In the genomic region with DNA sequence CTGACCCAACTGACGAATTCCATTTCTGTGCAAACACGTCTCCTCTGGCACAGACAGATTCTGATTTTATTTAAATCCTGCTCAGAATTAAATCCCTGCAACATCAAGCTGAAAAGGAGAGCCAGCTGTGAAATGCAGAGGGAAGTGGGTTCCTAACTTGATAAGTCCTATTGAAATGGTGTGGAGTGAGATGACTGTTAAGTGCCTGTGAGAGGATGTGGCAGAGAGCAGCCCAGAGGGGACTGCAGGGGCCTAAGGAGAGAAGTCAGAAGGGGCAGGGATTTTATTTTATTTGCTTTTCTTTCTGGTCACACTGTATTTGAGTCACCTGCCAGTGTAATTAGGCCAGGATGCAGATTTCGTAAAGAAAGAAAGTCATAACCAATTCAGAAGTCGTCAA, we compare ENCODE assay signal across 21 cellular contexts.
"Had no signal": no experiment of that assay in that cellular context is flagged by ENCODE, and none has a peak within 500 bp of the region (broad histone marks: within the 10 kb centered on the region; RNA-seq: fewer than 3 reads in every experiment).

No MANE protein-coding gene starts in this region.

- DNase-seq: activated CD4-positive, alpha-beta T cell treated with anti-CD3 and anti-CD28 coated beads, Interleukin-2, amount 10 ng/mL, durations not matched to agents 24 days and 14 days; activated CD8-positive, alpha-beta T cell treated with anti-CD3 and anti-CD28 coated beads for 36 hours; activated naive CD4-positive, alpha-beta T cell treated with Interleukin-2 at 50 U/mL for 16 hours; activated naive CD8-positive, alpha-beta T cell treated with anti-CD3 and anti-CD28 coated beads, Interleukin-2, amount 10 ng/mL, durations not matched to agents 7 days and 5 days; activated T-cell treated with anti-CD3 and anti-CD28 coated beads, Interleukin-2, amount 50 U/mL, for 24 hours; amygdala; caudate nucleus; erythroblast; head of caudate nucleus; immature natural killer cell; kidney glomerular epithelial cell; left ventricle myocardium inferior; mammary epithelial cell; stimulated activated naive CD4-positive, alpha-beta T cell treated with Interleukin-2 at 50 U/mL for 16 hours; T-helper 9 cell; tibial artery; uterus had no signal

- H3K9me3 Mint-ChIP-seq: activated CD4-positive, alpha-beta T cell treated with anti-CD3 and anti-CD28 coated beads, Interleukin-2, amount 10 ng/mL, durations not matched to agents 24 days and 14 days; activated CD8-positive, alpha-beta T cell treated with anti-CD3 and anti-CD28 coated beads for 36 hours; activated naive CD8-positive, alpha-beta T cell treated with anti-CD3 and anti-CD28 coated beads, Interleukin-2, amount 10 ng/mL, durations not matched to agents 7 days and 5 days; activated T-cell treated with anti-CD3 and anti-CD28 coated beads, Interleukin-2, amount 50 U/mL, for 24 hours; activated T-helper 2 cell treated with anti-CD3 and anti-CD28 coated beads, Interferon-gamma antibody, Interleukin-2, Interleukin-4, amounts not matched to agents 10 μg/mL and 5 μg/mL and 100 μg/mL, durations not matched to agents 14 hours and 24 hours and 36 hours had no signal

- H3K27me3 Mint-ChIP-seq: activated CD4-positive, alpha-beta T cell treated with anti-CD3 and anti-CD28 coated beads, Interleukin-2, amount 10 ng/mL, durations not matched to agents 24 days and 14 days; activated CD8-positive, alpha-beta T cell treated with anti-CD3 and anti-CD28 coated beads for 36 hours; activated naive CD8-positive, alpha-beta T cell treated with anti-CD3 and anti-CD28 coated beads, Interleukin-2, amount 10 ng/mL, durations not matched to agents 7 days and 5 days; activated T-cell treated with anti-CD3 and anti-CD28 coated beads, Interleukin-2, amount 50 U/mL, for 24 hours; progenitor cell of endocrine pancreas had no signal

- FAIRE-seq: frontal cortex had no signal

- H3K4me1 Mint-ChIP-seq: activated CD4-positive, alpha-beta T cell treated with anti-CD3 and anti-CD28 coated beads, Interleukin-2, amount 10 ng/mL, durations not matched to agents 24 days and 14 days; activated naive CD8-positive, alpha-beta T cell treated with anti-CD3 and anti-CD28 coated beads, Interleukin-2, amount 10 ng/mL, durations not matched to agents 7 days and 5 days; immature natural killer cell had no signal

- H3K27me3 ChIP-seq: tibial artery, uterus had no signal

- H3K4me1 ChIP-seq: left ventricle myocardium inferior, tibial artery, uterus had no signal

- H3K36me3 ChIP-seq: left ventricle myocardium inferior, tibial artery, uterus had no signal

- ATAC-seq: activated CD8-positive, alpha-beta T cell treated with anti-CD3 and anti-CD28 coated beads for 36 hours had no signal

- H3K27ac Mint-ChIP-seq: activated CD4-positive, alpha-beta T cell treated with anti-CD3 and anti-CD28 coated beads, Interleukin-2, amount 10 ng/mL, durations not matched to agents 24 days and 14 days; activated CD8-positive, alpha-beta T cell treated with anti-CD3 and anti-CD28 coated beads for 36 hours; activated naive CD8-positive, alpha-beta T cell treated with anti-CD3 and anti-CD28 coated beads, Interleukin-2, amount 10 ng/mL, durations not matched to agents 7 days and 5 days; activated T-cell treated with anti-CD3 and anti-CD28 coated beads, Interleukin-2, amount 50 U/mL, for 24 hours; activated T-helper 2 cell treated with anti-CD3 and anti-CD28 coated beads, Interferon-gamma antibody, Interleukin-2, Interleukin-4, amounts not matched to agents 10 μg/mL and 5 μg/mL and 100 μg/mL, durations not matched to agents 14 hours and 24 hours and 36 hours; immature natural killer cell; progenitor cell of endocrine pancreas had no signal

- H3K36me3 Mint-ChIP-seq: activated naive CD8-positive, alpha-beta T cell treated with anti-CD3 and anti-CD28 coated beads, Interleukin-2, amount 10 ng/mL, durations not matched to agents 7 days and 5 days; immature natural killer cell had no signal

- H3K27ac ChIP-seq: left ventricle myocardium inferior, tibial artery, uterus had no signal

- H3K4me3 Mint-ChIP-seq: activated CD4-positive, alpha-beta T cell treated with anti-CD3 and anti-CD28 coated beads, Interleukin-2, amount 10 ng/mL, durations not matched to agents 24 days and 14 days; activated CD8-positive, alpha-beta T cell treated with anti-CD3 and anti-CD28 coated beads for 36 hours; activated naive CD8-positive, alpha-beta T cell treated with anti-CD3 and anti-CD28 coated beads, Interleukin-2, amount 10 ng/mL, durations not matched to agents 7 days and 5 days; activated T-cell treated with anti-CD3 and anti-CD28 coated beads, Interleukin-2, amount 50 U/mL, for 24 hours; immature natural killer cell; neural crest cell had no signal

- H3K9me3 ChIP-seq: left ventricle myocardium inferior, tibial artery, uterus had no signal

- H3K4me3 ChIP-seq: left ventricle myocardium inferior, tibial artery, uterus had no signal
